Comparison of ENCODE assay signal across 23 cellular contexts in genomic region chr11:15764948-15765347, GRCh38.
A peak's percentile ranks its signal among the peaks of the same experiment; 100 is the strongest.
DNase-seq lines count a peak whose midpoint lies in the region; ATAC-seq and TF ChIP-seq lines count a peak whose summit lies in the region.
"Had no signal": no experiment of that assay in that cellular context is flagged by ENCODE, and none has a peak within 500 bp of the region (broad histone marks: within the 10 kb centered on the region; RNA-seq: fewer than 3 reads in every experiment).

No MANE protein-coding gene starts in this region.

- no peaks in the 10 kb centered on the region for H4K20me1 ChIP-seq in smooth muscle cell (ENCODE audit: low read depth)

- intact Hi-C loops in breast epithelium (cut with DNase I; ENCODE audit: low total_unique reads): no loop called here

- H3K9me3 ChIP-seq in breast epithelium: no peaks in the 10 kb centered on the region
- no peaks in the 10 kb centered on the region for H3K9me3 ChIP-seq in smooth muscle cell (replicated peaks; ENCODE audit: low read depth)
- H3K9me3 ChIP-seq: thoracic aorta had no signal

- H2AFZ ChIP-seq in smooth muscle cell (ENCODE audit: low read depth): no peak overlapping the region

- ATAC-seq in GM18858 (IDR thresholded peaks at IDR 0.05; ENCODE audit: unreplicated experiment): no peak
- ATAC-seq: activated CD4-positive, alpha-beta T cell treated with anti-CD3 and anti-CD28 coated beads for 36 hours; heart right ventricle; natural killer cell; stimulated activated effector memory CD8-positive, alpha-beta T cell treated with anti-CD3 and anti-CD28 coated beads, Interleukin-12 subunit alpha, Interleukin-12 subunit beta, amount 100 ng/mL, for 72 hours had no signal

- H3K27ac ChIP-seq in breast epithelium (peak overlapping the region; percentile 15 to 26), smooth muscle cell (ENCODE audit: low read depth) (peak overlapping the region; percentile 54)
- H3K27ac ChIP-seq: heart right ventricle, parathyroid adenoma, RWPE1, sigmoid colon, thoracic aorta had no signal

- no peaks in the 10 kb centered on the region for H3K36me3 ChIP-seq in breast epithelium
- H3K36me3 ChIP-seq in smooth muscle cell (ENCODE audit: low read depth): no peaks in the 10 kb centered on the region
- H3K36me3 ChIP-seq: heart right ventricle, sigmoid colon, thoracic aorta had no signal

- no peak overlapping the region for H3K9ac ChIP-seq in smooth muscle cell (ENCODE audit: low read depth)
- H3K9ac ChIP-seq: parathyroid adenoma had no signal

- H3K4me3 ChIP-seq in LNCaP clone FGC (ENCODE audit: low read depth, low read length) (no peak overlapping the region), breast epithelium (no peak overlapping the region), smooth muscle cell (no peak overlapping the region)
- H3K4me3 ChIP-seq: heart right ventricle, sigmoid colon, thoracic aorta had no signal

- no peak overlapping the region for H3K4me2 ChIP-seq in smooth muscle cell

- no peaks in the 10 kb centered on the region for H3F3A ChIP-seq in smooth muscle cell (ENCODE audit: low read depth)

- H3K79me2 ChIP-seq in smooth muscle cell (ENCODE audit: low read depth): no peaks in the 10 kb centered on the region
- H3K79me2 ChIP-seq: parathyroid adenoma had no signal

- TF ChIP-seq POLR2A in breast epithelium (IDR thresholded peaks at IDR 0.05): no peak

- H3K4me1 ChIP-seq in breast epithelium (no peaks in the 10 kb centered on the region), smooth muscle cell (ENCODE audit: low read depth) (no peaks in the 10 kb centered on the region)
- H3K4me1 ChIP-seq: heart right ventricle, sigmoid colon had no signal

- 83% methylated on average over 1 of the region's 1 CpG for WGBS in smooth muscle cell (ENCODE audit: low lambda C conversion rate)

- DNase-seq in LNCaP clone FGC (ENCODE audit: low read depth): peak; percentile 62
- DNase-seq in breast epithelium (ENCODE audit: low spot score in 2 of 2): no peak
- DNase-seq in islet precursor cell: peak; percentile 83
- DNase-seq in smooth muscle cell (lab: John Stamatoyannopoulos, UW; ENCODE audit: unreplicated experiment): no peak
- no peak for DNase-seq in effector CD4-positive, alpha-beta T cell
- no peak for DNase-seq in NCI-H2107 (lab: John Stamatoyannopoulos, UW)
- DNase-seq in NCI-H1092 treated with DMSO at 0.1 percent for 48 hours (lab: John Stamatoyannopoulos, UW): no peak
- DNase-seq: activated CD4-positive, alpha-beta T cell treated with anti-CD3 and anti-CD28 coated beads for 36 hours; CD4-positive, alpha-beta memory T cell; GOT3; heart right ventricle; immature natural killer cell; Kasumi-1; natural killer cell; NCI-H1105 treated with DMSO at 0.1 percent for 48 hours; NCI-H2081 treated with DMSO at 0.1 percent for 48 hours; NCI-H510A treated with DMSO at 0.1 percent for 48 hours; sigmoid colon had no signal

- H3K27me3 ChIP-seq in breast epithelium (no peaks in the 10 kb centered on the region), smooth muscle cell (ENCODE audit: low read depth) (no peaks in the 10 kb centered on the region)
- H3K27me3 ChIP-seq: heart right ventricle had no signal

- TF ChIP-seq CTCF in LNCaP clone FGC (IDR thresholded peaks at IDR 0.05; ENCODE audit: control insufficient read depth, extremely low read depth, insufficient read depth): peak; percentile 10; the same call in 1 of the 2 replicates
- no peak for TF ChIP-seq CTCF in breast epithelium (IDR thresholded peaks at IDR 0.05)
- no peak for TF ChIP-seq CTCF in smooth muscle cell (IDR thresholded peaks at IDR 0.05; ENCODE audit: borderline replicate concordance, insufficient read depth, poor library complexity, severe bottlenecking)

Comparison
In these comparisons a context has a peak if more than half of its experiments do, and no peak if none do; other contexts are left out.
1. DNase-seq: peak in LNCaP clone FGC (single experiment) and islet precursor cell (single experiment); none in breast epithelium (0 of 2), smooth muscle cell (single experiment), effector CD4-positive, alpha-beta T cell (single experiment), NCI-H2107 (single experiment) and NCI-H1092 treated with DMSO at 0.1 percent for 48 hours (single experiment).